Comparison of ENCODE assay signal across 2 cellular contexts in the genomic region with DNA sequence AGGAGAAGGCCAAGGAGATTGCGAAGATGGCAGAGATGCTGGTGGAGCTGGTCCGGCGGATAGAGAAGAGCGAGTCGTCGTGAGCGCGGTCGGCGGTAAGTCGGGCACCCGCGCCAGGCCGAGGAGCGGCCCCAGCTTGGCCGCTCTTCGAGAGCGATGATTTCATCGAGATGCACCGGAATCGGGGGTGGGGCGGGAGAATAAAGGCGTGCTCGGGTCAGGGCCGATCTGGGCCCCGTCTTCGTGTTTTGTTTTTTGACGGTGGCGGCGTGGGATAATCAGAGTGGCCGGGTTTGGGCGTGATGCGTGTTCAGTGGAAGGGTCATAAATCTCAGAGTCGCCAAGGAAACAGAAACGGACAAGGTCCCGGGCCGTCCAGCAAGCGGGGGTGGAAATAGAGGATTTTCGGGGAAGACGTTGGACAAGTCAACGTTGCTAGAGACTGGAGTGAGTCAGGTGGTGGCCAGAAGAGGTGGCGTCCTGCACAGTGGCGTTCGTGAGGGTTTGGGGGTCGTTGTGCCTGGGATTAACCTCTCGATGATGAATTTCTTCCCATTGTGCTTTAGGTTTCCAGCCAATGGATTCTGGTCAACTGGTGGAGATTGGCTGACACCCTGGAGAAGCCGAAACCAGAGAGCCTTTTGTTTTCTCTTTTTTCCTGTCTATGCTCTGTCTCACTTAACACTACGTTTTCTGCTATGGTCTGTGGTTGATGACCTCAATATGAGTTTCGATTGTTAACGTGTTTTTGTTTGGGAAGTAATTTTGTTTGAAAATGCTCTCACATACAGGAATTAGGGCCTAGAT.
A peak's percentile ranks its signal among the peaks of the same experiment; 100 is the strongest.
TF ChIP-seq lines count a peak whose summit lies in the region.

No MANE protein-coding gene starts in this region.

TF ChIP-seq in SK-N-SH, 30 proteins besides CTCF, POLR2A, EP300 and RAD21:
- TF ChIP-seq YY1 (IDR thresholded peaks at IDR 0.05; ENCODE audit: low read depth), result no peak
- TF ChIP-seq, protein P1, sequence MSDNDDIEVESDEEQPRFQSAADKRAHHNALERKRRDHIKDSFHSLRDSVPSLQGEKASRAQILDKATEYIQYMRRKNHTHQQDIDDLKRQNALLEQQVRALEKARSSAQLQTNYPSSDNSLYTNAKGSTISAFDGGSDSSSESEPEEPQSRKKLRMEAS (IDR thresholded peaks at IDR 0.05; ENCODE audit: low read depth), result peak; percentile 39; the same call in 1 of the 2 replicates
TF ChIP-seq in SK-N-SH: peak in this region for 1.

TF ChIP-seq in K562, 482 proteins besides CTCF, POLR2A, EP300 and RAD21 (continues in another document):
- peak; percentile 50 for TF ChIP-seq CREB1 (IDR thresholded peaks at IDR 0.05)
- TF ChIP-seq CREB1 (CRISPR knock-in tag; IDR thresholded peaks at IDR 0.05), result no peak
- TF ChIP-seq ILK (tag; IDR thresholded peaks at IDR 0.05; ENCODE audit: borderline replicate concordance, low read depth), result no peak
- TF ChIP-seq KDM5B (IDR thresholded peaks at IDR 0.05; ENCODE audit: insufficient replicate concordance, low read depth, low read length), result peak; percentile 45
- TF ChIP-seq SMARCB1 (IDR thresholded peaks at IDR 0.05; ENCODE audit: insufficient read length, low read depth), result no peak
- no peak for TF ChIP-seq NUFIP1 (IDR thresholded peaks at IDR 0.05; ENCODE audit: partially characterized antibody)
- TF ChIP-seq SPI1 (IDR thresholded peaks at IDR 0.05; ENCODE audit: borderline replicate concordance, low read depth, low read length), result no peak
- no peak for TF ChIP-seq NCOA4 (IDR thresholded peaks at IDR 0.05; ENCODE audit: partially characterized antibody)
- TF ChIP-seq, protein P2, sequence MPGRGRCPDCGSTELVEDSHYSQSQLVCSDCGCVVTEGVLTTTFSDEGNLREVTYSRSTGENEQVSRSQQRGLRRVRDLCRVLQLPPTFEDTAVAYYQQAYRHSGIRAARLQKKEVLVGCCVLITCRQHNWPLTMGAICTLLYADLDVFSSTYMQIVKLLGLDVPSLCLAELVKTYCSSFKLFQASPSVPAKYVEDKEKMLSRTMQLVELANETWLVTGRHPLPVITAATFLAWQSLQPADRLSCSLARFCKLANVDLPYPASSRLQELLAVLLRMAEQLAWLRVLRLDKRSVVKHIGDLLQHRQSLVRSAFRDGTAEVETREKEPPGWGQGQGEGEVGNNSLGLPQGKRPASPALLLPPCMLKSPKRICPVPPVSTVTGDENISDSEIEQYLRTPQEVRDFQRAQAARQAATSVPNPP (IDR thresholded peaks at IDR 0.05; ENCODE audit: borderline replicate concordance, insufficient read depth, insufficient read length), result no peak
- TF ChIP-seq CAMTA2 (CRISPR knock-in tag; conservative IDR thresholded peaks at IDR 0.05), result no peak
- TF ChIP-seq, protein P3, sequence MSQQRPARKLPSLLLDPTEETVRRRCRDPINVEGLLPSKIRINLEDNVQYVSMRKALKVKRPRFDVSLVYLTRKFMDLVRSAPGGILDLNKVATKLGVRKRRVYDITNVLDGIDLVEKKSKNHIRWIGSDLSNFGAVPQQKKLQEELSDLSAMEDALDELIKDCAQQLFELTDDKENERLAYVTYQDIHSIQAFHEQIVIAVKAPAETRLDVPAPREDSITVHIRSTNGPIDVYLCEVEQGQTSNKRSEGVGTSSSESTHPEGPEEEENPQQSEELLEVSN (IDR thresholded peaks at IDR 0.05; ENCODE audit: borderline replicate concordance in 1 of 2, extremely low read depth in 1 of 2, insufficient read depth in 1 of 2, insufficient read length in 1 of 2, low read depth in 1 of 2, low read length in 1 of 2, poor library complexity in 1 of 2, severe bottlenecking in 1 of 2), result peak; percentile 33 to 83
- 0 out of 2 replicates have a peak, but pooled peaks have one; percentile 14 for TF ChIP-seq TOE1 (IDR thresholded peaks at IDR 0.05; ENCODE audit: borderline replicate concordance)
- no peak; the same call in 1 of the 2 replicates for TF ChIP-seq TOE1 (CRISPR knock-in tag; IDR thresholded peaks at IDR 0.05; ENCODE audit: borderline replicate concordance, low read depth)
- TF ChIP-seq ZNF253 (CRISPR knock-in tag; conservative IDR thresholded peaks at IDR 0.05), result no peak
- TF ChIP-seq, protein P4, sequence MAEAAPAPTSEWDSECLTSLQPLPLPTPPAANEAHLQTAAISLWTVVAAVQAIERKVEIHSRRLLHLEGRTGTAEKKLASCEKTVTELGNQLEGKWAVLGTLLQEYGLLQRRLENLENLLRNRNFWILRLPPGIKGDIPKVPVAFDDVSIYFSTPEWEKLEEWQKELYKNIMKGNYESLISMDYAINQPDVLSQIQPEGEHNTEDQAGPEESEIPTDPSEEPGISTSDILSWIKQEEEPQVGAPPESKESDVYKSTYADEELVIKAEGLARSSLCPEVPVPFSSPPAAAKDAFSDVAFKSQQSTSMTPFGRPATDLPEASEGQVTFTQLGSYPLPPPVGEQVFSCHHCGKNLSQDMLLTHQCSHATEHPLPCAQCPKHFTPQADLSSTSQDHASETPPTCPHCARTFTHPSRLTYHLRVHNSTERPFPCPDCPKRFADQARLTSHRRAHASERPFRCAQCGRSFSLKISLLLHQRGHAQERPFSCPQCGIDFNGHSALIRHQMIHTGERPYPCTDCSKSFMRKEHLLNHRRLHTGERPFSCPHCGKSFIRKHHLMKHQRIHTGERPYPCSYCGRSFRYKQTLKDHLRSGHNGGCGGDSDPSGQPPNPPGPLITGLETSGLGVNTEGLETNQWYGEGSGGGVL (CRISPR knock-in tag; IDR thresholded peaks at IDR 0.05), result no peak
- 0 out of 2 replicates have a peak, but pooled peaks have one; percentile 16 for TF ChIP-seq ZC3H8 (IDR thresholded peaks at IDR 0.05)
- TF ChIP-seq, protein P5, sequence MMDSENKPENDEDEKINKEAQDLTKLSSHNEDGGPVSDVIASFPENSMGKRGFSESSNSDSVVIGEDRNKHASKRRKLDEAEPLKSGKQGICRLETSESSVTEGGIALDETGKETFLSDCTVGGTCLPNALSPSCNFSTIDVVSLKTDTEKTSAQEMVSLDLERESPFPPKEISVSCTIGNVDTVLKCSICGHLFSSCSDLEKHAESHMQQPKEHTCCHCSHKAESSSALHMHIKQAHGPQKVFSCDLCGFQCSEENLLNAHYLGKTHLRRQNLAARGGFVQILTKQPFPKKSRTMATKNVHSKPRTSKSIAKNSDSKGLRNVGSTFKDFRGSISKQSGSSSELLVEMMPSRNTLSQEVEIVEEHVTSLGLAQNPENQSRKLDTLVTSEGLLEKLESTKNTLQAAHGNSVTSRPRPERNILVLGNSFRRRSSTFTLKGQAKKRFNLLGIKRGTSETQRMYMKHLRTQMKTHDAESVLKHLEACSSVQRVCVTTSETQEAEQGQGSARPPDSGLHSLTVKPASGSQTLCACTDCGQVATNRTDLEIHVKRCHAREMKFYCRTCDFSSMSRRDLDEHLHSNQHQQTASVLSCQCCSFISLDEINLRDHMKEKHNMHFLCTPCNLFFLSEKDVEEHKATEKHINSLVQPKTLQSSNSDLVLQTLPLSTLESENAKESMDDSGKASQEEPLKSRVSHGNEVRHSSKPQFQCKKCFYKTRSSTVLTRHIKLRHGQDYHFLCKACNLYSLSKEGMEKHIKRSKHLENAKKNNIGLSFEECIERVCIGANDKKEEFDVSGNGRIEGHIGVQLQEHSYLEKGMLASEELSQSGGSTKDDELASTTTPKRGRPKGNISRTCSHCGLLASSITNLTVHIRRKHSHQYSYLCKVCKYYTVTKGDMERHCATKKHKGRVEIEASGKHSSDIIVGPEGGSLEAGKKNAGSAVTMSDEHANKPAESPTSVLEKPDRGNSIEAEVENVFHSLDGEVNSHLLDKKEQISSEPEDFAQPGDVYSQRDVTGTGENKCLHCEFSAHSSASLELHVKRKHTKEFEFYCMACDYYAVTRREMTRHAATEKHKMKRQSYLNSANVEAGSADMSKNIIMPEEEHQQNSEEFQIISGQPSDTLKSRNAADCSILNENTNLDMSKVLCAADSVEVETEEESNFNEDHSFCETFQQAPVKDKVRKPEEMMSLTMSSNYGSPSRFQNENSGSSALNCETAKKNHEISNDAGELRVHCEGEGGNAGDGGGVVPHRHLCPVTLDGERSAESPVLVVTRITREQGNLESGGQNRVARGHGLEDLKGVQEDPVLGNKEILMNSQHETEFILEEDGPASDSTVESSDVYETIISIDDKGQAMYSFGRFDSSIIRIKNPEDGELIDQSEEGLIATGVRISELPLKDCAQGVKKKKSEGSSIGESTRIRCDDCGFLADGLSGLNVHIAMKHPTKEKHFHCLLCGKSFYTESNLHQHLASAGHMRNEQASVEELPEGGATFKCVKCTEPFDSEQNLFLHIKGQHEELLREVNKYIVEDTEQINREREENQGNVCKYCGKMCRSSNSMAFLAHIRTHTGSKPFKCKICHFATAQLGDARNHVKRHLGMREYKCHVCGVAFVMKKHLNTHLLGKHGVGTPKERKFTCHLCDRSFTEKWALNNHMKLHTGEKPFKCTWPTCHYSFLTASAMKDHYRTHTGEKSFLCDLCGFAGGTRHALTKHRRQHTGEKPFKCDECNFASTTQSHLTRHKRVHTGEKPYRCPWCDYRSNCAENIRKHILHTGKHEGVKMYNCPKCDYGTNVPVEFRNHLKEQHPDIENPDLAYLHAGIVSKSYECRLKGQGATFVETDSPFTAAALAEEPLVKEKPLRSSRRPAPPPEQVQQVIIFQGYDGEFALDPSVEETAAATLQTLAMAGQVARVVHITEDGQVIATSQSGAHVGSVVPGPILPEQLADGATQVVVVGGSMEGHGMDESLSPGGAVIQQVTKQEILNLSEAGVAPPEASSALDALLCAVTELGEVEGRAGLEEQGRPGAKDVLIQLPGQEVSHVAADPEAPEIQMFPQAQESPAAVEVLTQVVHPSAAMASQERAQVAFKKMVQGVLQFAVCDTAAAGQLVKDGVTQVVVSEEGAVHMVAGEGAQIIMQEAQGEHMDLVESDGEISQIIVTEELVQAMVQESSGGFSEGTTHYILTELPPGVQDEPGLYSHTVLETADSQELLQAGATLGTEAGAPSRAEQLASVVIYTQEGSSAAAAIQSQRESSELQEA (IDR thresholded peaks at IDR 0.05; ENCODE audit: low read depth), result no peak
- TF ChIP-seq, protein P1 (CRISPR knock-in tag; IDR thresholded peaks at IDR 0.05), result peak; percentile 72
- no peak for TF ChIP-seq NELFE (IDR thresholded peaks at IDR 0.05; ENCODE audit: insufficient read depth, insufficient read length)
- TF ChIP-seq, protein P6, sequence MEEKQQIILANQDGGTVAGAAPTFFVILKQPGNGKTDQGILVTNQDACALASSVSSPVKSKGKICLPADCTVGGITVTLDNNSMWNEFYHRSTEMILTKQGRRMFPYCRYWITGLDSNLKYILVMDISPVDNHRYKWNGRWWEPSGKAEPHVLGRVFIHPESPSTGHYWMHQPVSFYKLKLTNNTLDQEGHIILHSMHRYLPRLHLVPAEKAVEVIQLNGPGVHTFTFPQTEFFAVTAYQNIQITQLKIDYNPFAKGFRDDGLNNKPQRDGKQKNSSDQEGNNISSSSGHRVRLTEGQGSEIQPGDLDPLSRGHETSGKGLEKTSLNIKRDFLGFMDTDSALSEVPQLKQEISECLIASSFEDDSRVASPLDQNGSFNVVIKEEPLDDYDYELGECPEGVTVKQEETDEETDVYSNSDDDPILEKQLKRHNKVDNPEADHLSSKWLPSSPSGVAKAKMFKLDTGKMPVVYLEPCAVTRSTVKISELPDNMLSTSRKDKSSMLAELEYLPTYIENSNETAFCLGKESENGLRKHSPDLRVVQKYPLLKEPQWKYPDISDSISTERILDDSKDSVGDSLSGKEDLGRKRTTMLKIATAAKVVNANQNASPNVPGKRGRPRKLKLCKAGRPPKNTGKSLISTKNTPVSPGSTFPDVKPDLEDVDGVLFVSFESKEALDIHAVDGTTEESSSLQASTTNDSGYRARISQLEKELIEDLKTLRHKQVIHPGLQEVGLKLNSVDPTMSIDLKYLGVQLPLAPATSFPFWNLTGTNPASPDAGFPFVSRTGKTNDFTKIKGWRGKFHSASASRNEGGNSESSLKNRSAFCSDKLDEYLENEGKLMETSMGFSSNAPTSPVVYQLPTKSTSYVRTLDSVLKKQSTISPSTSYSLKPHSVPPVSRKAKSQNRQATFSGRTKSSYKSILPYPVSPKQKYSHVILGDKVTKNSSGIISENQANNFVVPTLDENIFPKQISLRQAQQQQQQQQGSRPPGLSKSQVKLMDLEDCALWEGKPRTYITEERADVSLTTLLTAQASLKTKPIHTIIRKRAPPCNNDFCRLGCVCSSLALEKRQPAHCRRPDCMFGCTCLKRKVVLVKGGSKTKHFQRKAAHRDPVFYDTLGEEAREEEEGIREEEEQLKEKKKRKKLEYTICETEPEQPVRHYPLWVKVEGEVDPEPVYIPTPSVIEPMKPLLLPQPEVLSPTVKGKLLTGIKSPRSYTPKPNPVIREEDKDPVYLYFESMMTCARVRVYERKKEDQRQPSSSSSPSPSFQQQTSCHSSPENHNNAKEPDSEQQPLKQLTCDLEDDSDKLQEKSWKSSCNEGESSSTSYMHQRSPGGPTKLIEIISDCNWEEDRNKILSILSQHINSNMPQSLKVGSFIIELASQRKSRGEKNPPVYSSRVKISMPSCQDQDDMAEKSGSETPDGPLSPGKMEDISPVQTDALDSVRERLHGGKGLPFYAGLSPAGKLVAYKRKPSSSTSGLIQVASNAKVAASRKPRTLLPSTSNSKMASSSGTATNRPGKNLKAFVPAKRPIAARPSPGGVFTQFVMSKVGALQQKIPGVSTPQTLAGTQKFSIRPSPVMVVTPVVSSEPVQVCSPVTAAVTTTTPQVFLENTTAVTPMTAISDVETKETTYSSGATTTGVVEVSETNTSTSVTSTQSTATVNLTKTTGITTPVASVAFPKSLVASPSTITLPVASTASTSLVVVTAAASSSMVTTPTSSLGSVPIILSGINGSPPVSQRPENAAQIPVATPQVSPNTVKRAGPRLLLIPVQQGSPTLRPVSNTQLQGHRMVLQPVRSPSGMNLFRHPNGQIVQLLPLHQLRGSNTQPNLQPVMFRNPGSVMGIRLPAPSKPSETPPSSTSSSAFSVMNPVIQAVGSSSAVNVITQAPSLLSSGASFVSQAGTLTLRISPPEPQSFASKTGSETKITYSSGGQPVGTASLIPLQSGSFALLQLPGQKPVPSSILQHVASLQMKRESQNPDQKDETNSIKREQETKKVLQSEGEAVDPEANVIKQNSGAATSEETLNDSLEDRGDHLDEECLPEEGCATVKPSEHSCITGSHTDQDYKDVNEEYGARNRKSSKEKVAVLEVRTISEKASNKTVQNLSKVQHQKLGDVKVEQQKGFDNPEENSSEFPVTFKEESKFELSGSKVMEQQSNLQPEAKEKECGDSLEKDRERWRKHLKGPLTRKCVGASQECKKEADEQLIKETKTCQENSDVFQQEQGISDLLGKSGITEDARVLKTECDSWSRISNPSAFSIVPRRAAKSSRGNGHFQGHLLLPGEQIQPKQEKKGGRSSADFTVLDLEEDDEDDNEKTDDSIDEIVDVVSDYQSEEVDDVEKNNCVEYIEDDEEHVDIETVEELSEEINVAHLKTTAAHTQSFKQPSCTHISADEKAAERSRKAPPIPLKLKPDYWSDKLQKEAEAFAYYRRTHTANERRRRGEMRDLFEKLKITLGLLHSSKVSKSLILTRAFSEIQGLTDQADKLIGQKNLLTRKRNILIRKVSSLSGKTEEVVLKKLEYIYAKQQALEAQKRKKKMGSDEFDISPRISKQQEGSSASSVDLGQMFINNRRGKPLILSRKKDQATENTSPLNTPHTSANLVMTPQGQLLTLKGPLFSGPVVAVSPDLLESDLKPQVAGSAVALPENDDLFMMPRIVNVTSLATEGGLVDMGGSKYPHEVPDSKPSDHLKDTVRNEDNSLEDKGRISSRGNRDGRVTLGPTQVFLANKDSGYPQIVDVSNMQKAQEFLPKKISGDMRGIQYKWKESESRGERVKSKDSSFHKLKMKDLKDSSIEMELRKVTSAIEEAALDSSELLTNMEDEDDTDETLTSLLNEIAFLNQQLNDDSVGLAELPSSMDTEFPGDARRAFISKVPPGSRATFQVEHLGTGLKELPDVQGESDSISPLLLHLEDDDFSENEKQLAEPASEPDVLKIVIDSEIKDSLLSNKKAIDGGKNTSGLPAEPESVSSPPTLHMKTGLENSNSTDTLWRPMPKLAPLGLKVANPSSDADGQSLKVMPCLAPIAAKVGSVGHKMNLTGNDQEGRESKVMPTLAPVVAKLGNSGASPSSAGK (IDR thresholded peaks at IDR 0.05), result peak; percentile 88
